ENCODE assay signal across 1 cellular context in genomic region chr3:10251006-10251405, GRCh38.
TF ChIP-seq lines count a peak whose summit lies in the region.

No MANE protein-coding gene starts in this region.

TF ChIP-seq in GM12878, 131 proteins besides CTCF, POLR2A, EP300 and RAD21 (continued from another document):
- no peak for TF ChIP-seq PRDM15 (CRISPR knock-in tag; IDR thresholded peaks at IDR 0.05)
- TF ChIP-seq NFIC (IDR thresholded peaks at IDR 0.05; ENCODE audit: low read depth, low read length): no peak
- TF ChIP-seq ZBTB4 (CRISPR knock-in tag; IDR thresholded peaks at IDR 0.05): no peak
- TF ChIP-seq HSF1 (IDR thresholded peaks at IDR 0.05; ENCODE audit: low read depth, low read length): no peak
